17 cellular contexts compared by ENCODE assay signal in the genomic region with DNA sequence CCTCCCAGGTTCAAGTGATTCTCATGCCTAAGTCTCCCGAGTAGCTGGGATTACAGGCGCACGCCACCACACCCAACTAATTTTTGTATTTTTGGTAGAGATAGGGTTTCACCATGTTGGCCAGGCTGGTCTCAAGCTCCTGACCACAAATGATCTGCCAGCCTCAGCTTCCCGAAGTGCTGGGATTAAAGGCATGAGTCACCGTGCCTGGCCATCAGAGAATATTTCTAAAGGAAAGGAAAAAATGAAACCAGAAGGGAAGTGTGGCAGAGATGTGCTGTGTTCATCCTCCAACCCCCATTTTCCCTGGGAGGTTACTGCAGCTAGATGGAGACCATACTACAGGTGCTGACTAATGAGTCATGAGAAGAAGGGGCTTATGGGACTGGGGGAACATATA.
"Had no signal": no experiment of that assay in that cellular context is flagged by ENCODE, and none has a peak within 500 bp of the region (broad histone marks: within the 10 kb centered on the region; RNA-seq: fewer than 3 reads in every experiment).

No MANE protein-coding gene starts in this region.

- H3K36me3 Mint-ChIP-seq: stimulated activated memory B cell treated with anti-CD40 and anti-IgM and Interleukin-4, amounts not matched to agents 10 μg/mL and 1 μg/mL and 100 μg/mL, for 72 hours had no signal

- H3K4me1 ChIP-seq: ascending aorta, left ventricle myocardium inferior, spleen, vagina had no signal

- H3K9me3 ChIP-seq: ascending aorta, tibial artery, vagina had no signal

- H3K27me3 Mint-ChIP-seq: activated CD4-positive, alpha-beta T cell treated with anti-CD3 and anti-CD28 coated beads for 36 hours; activated CD8-positive, alpha-beta T cell treated with anti-CD3 and anti-CD28 coated beads for 36 hours; activated naive CD8-positive, alpha-beta T cell treated with anti-CD3 and anti-CD28 coated beads, Interleukin-2, amount 50 U/mL, for 24 hours; stimulated activated memory B cell treated with anti-CD40 and anti-IgM and Interleukin-4, amounts not matched to agents 10 μg/mL and 1 μg/mL and 100 μg/mL, for 72 hours had no signal

- FAIRE-seq: colon, islet of Langerhans had no signal

- H3K4me3 ChIP-seq: ascending aorta, left ventricle myocardium inferior, spleen, tibial artery, vagina had no signal

- H3K27ac Mint-ChIP-seq: activated CD4-positive, alpha-beta T cell treated with anti-CD3 and anti-CD28 coated beads for 36 hours; activated CD8-positive, alpha-beta T cell treated with anti-CD3 and anti-CD28 coated beads for 36 hours; activated naive CD8-positive, alpha-beta T cell treated with anti-CD3 and anti-CD28 coated beads, Interleukin-2, amount 50 U/mL, for 24 hours; activated T-cell treated with anti-CD3 and anti-CD28 coated beads, Interleukin-2, amount 50 U/mL, for 72 hours; stimulated activated memory B cell treated with anti-CD40 and anti-IgM and Interleukin-4, amounts not matched to agents 10 μg/mL and 1 μg/mL and 100 μg/mL, for 72 hours had no signal

- DNase-seq: activated CD4-positive, alpha-beta T cell treated with anti-CD3 and anti-CD28 coated beads for 36 hours; activated CD8-positive, alpha-beta memory T cell treated with anti-CD3 and anti-CD28 coated beads, Interleukin-2, amount 50 U/mL, for 4 hours; activated CD8-positive, alpha-beta T cell treated with anti-CD3 and anti-CD28 coated beads for 36 hours; activated naive CD8-positive, alpha-beta T cell treated with anti-CD3 and anti-CD28 coated beads, Interleukin-2, amount 50 U/mL, for 24 hours; activated T-cell treated with anti-CD3 and anti-CD28 coated beads, Interleukin-2, amount 50 U/mL, for 72 hours; effector CD4-positive, alpha-beta T cell; left ventricle myocardium inferior; spleen; stimulated activated CD4-positive, alpha-beta T cell treated with anti-CD3 and anti-CD28 coated beads, Interleukin-1b, Interleukin-23, amount 100 ng/mL, for 48 hours; T1000; tibial artery; WERI-Rb-1 had no signal

- H3K27me3 ChIP-seq: ascending aorta, spleen, tibial artery, vagina had no signal

- H3K4me3 Mint-ChIP-seq: activated CD4-positive, alpha-beta T cell treated with anti-CD3 and anti-CD28 coated beads for 36 hours; activated CD8-positive, alpha-beta T cell treated with anti-CD3 and anti-CD28 coated beads for 36 hours; activated naive CD8-positive, alpha-beta T cell treated with anti-CD3 and anti-CD28 coated beads, Interleukin-2, amount 50 U/mL, for 24 hours; activated T-cell treated with anti-CD3 and anti-CD28 coated beads, Interleukin-2, amount 50 U/mL, for 72 hours; stimulated activated memory B cell treated with anti-CD40 and anti-IgM and Interleukin-4, amounts not matched to agents 10 μg/mL and 1 μg/mL and 100 μg/mL, for 72 hours had no signal

- H3K4me1 Mint-ChIP-seq: activated CD4-positive, alpha-beta T cell treated with anti-CD3 and anti-CD28 coated beads for 36 hours; activated naive CD8-positive, alpha-beta T cell treated with anti-CD3 and anti-CD28 coated beads, Interleukin-2, amount 50 U/mL, for 24 hours; stimulated activated memory B cell treated with anti-CD40 and anti-IgM and Interleukin-4, amounts not matched to agents 10 μg/mL and 1 μg/mL and 100 μg/mL, for 72 hours had no signal

- H3K27ac ChIP-seq: ascending aorta, left ventricle myocardium inferior, spleen, tibial artery, vagina, WERI-Rb-1 had no signal

- H3K36me3 ChIP-seq: ascending aorta, left ventricle myocardium inferior, spleen, tibial artery, vagina, WERI-Rb-1 had no signal
